ENCODE assay signal across 18 cellular contexts in genomic region chr4:84915396-84915780, GRCh38. TPM values are rescaled to one million over a fixed set of nuclear protein-coding genes. Genes with fewer than 3 reads are reported as not detected.
A peak's percentile ranks its signal among the peaks of the same experiment; 100 is the strongest.
DNase-seq lines count a peak whose midpoint lies in the region; ATAC-seq and TF ChIP-seq lines count a peak whose summit lies in the region.
"Had no signal": no experiment of that assay in that cellular context is flagged by ENCODE, and none has a peak within 500 bp of the region (broad histone marks: within the 10 kb centered on the region; RNA-seq: fewer than 3 reads in every experiment).

No MANE protein-coding gene starts in this region.

- intact Hi-C loops in IMR-90 (cut with micrococcal nuclease): no loop called here

- no peak for TF ChIP-seq RAD21 in IMR-90 (IDR thresholded peaks at IDR 0.05; ENCODE audit: low read length)

- no peak overlapping the region for H4K8ac ChIP-seq in IMR-90 (ENCODE audit: low read depth in 2 of 2, low read length in 2 of 2)

- TF ChIP-seq CTCF in IMR-90 (conservative IDR thresholded peaks at IDR 0.05; ENCODE audit: low read depth, low read length): no peak
- no peak for TF ChIP-seq CTCF in brain (conservative IDR thresholded peaks at IDR 0.05)

- H3K14ac ChIP-seq in IMR-90 (replicated peaks; ENCODE audit: low read depth, low read length): no peak overlapping the region

- DNase-seq in IMR-90 (peak; percentile 16), iris pigment epithelial cell (ENCODE audit: low read depth) (peak; percentile 17), superior temporal gyrus (ENCODE audit: extremely low spot score) (peak; percentile 63), NCI-H2227 (lab: John Stamatoyannopoulos, UW; ENCODE audit: unreplicated experiment) (no peak), T-helper 17 cell (no peak)
- DNase-seq in activated effector memory CD4-positive, alpha-beta T cell treated with Interleukin-2 at 50 U/mL for 16 hours: no peak
- DNase-seq: activated CD4-positive, CD25-positive, alpha-beta regulatory T cell; activated naive CD8-positive, alpha-beta T cell treated with anti-CD3 and anti-CD28 coated beads, Interleukin-2, amount 50 U/mL, for 24 hours; BE2C; HCEC 1CT; KG1; NCI-H1105; NCI-H69; SIG-M5; sigmoid colon; stimulated activated CD4-positive, alpha-beta T cell treated with anti-CD3 and anti-CD28 coated beads, Interleukin-2, amount 100 ng/mL, for 48 hours had no signal

- peaks cover 0 to 5% (median 2%) of the 10 kb centered on the region in 5 experiments for H3K9me3 Mint-ChIP-seq in brain
- H3K9me3 Mint-ChIP-seq: activated naive CD8-positive, alpha-beta T cell treated with anti-CD3 and anti-CD28 coated beads, Interleukin-2, amount 50 U/mL, for 24 hours had no signal

- H3K4me3 ChIP-seq in IMR-90 (ENCODE audit: insufficient read depth, low read depth, low read length): no peak overlapping the region
- H3K4me3 ChIP-seq: sigmoid colon had no signal

- no peaks in the 10 kb centered on the region for H3K4me1 ChIP-seq in IMR-90 (ENCODE audit: control insufficient read depth, insufficient read depth, low read length)

- H3K36me3 Mint-ChIP-seq in brain (peaks cover 65% of the 10 kb centered on the region), T-helper 17 cell (ENCODE audit: low read depth) (peaks cover 2% of the 10 kb centered on the region)

- no peak overlapping the region for H2BK5ac ChIP-seq in IMR-90 (ENCODE audit: low read depth, low read length, poor library complexity, severe bottlenecking)

- peak overlapping the region in 4 of 5 experiments; percentile 51 to 88 (median 72) for H3K27ac Mint-ChIP-seq in brain
- no peak overlapping the region for H3K27ac Mint-ChIP-seq in T-helper 17 cell
- H3K27ac Mint-ChIP-seq: activated naive CD8-positive, alpha-beta T cell treated with anti-CD3 and anti-CD28 coated beads, Interleukin-2, amount 50 U/mL, for 24 hours had no signal

- no peak overlapping the region for H2BK120ac ChIP-seq in IMR-90 (ENCODE audit: low read depth, low read length)

- H4K91ac ChIP-seq in IMR-90 (ENCODE audit: insufficient read depth, low read depth, low read length): no peak overlapping the region

- peaks cover 27 to 47% of the 10 kb centered on the region in 2 experiments for H3K79me1 ChIP-seq in IMR-90 (ENCODE audit: low read depth in 1 of 2, low read length in 2 of 2)

- H3K27me3 ChIP-seq in IMR-90 (ENCODE audit: control insufficient read depth, insufficient read depth, low read length): no peaks in the 10 kb centered on the region
- H3K27me3 ChIP-seq: BE2C, sigmoid colon had no signal

- H2BK15ac ChIP-seq in IMR-90 (ENCODE audit: low read depth, low read length): no peak overlapping the region

- no peak for TF ChIP-seq POLR2A in IMR-90 (IDR thresholded peaks at IDR 0.05; ENCODE audit: low read depth, low read length)

- no peak overlapping the region for H3K56ac ChIP-seq in IMR-90 (ENCODE audit: extremely low read depth, insufficient read depth, low read length)

- no peak overlapping the region for H3K27ac ChIP-seq in IMR-90 (ENCODE audit: insufficient read depth, low read length)
- H3K27ac ChIP-seq: sigmoid colon had no signal

- H3K18ac ChIP-seq in IMR-90 (ENCODE audit: low read depth, low read length): no peak overlapping the region

- H4K20me1 ChIP-seq in IMR-90 (ENCODE audit: insufficient read depth, low read length): no peaks in the 10 kb centered on the region; the same call in 1 of the 2 replicates

- H3K4ac ChIP-seq in IMR-90 (ENCODE audit: low read depth, low read length): no peak overlapping the region

- H3K27me3 Mint-ChIP-seq in brain (no peaks in the 10 kb centered on the region), T-helper 17 cell (peaks cover 6% of the 10 kb centered on the region)
- H3K27me3 Mint-ChIP-seq: activated naive CD8-positive, alpha-beta T cell treated with anti-CD3 and anti-CD28 coated beads, Interleukin-2, amount 50 U/mL, for 24 hours had no signal

- H2BK20ac ChIP-seq in IMR-90 (ENCODE audit: low read depth, low read length): no peak overlapping the region

- no peak overlapping the region for H3K23ac ChIP-seq in IMR-90 (ENCODE audit: low read depth, low read length)

- H3K36me3 ChIP-seq in IMR-90 (ENCODE audit: control insufficient read depth, insufficient read depth, low read length): peaks cover 3% of the 10 kb centered on the region; the same call in 1 of the 2 replicates
- H3K36me3 ChIP-seq: BE2C, sigmoid colon had no signal

- no TSS peak for BruUV-seq in IMR-90 (replicated peaks; lab: Mats Ljungman, UMichigan)

- H2AFZ ChIP-seq in IMR-90 (replicated peaks; ENCODE audit: low read length, poor library complexity): no peak overlapping the region

- H3K9me3 ChIP-seq in IMR-90 (ENCODE audit: control insufficient read depth, insufficient read depth, low read length) (no peaks in the 10 kb centered on the region), T-helper 17 cell (ENCODE audit: control insufficient read depth, low read length, poor library complexity, severe bottlenecking) (no peaks in the 10 kb centered on the region)
- H3K9me3 ChIP-seq: BE2C, sigmoid colon had no signal

- H3K4me1 Mint-ChIP-seq in brain (peaks cover 48% of the 10 kb centered on the region), T-helper 17 cell (no peaks in the 10 kb centered on the region)
- H3K4me1 Mint-ChIP-seq: activated naive CD8-positive, alpha-beta T cell treated with anti-CD3 and anti-CD28 coated beads, Interleukin-2, amount 50 U/mL, for 24 hours had no signal

- H2AK5ac ChIP-seq in IMR-90 (ENCODE audit: low read depth, low read length): no peak overlapping the region

- no peak overlapping the region for H3K4me2 ChIP-seq in IMR-90 (ENCODE audit: low read depth, low read length)

- no peak overlapping the region for H3K9ac ChIP-seq in IMR-90 (ENCODE audit: low read depth, low read length)

- ATAC-seq in IMR-90 (ENCODE audit: low read depth) (peak; percentile 63), GM21423 (IDR thresholded peaks at IDR 0.05; ENCODE audit: unreplicated experiment) (no peak), T-helper 17 cell (no peak)
- ATAC-seq: activated naive CD8-positive, alpha-beta T cell treated with anti-CD3 and anti-CD28 coated beads, Interleukin-2, amount 50 U/mL, for 24 hours had no signal

- in situ Hi-C loops in IMR-90 (cut with MboI; ENCODE audit: low sequenced_read_pairs): no loop called here

- no peak overlapping the region for H2AK9ac ChIP-seq in IMR-90 (replicated peaks; ENCODE audit: low read depth, low read length, poor library complexity)

- H3K4me3 Mint-ChIP-seq in brain (peak overlapping the region in 2 of 5 experiments; percentile 40 to 78), T-helper 17 cell (no peak overlapping the region)
- H3K4me3 Mint-ChIP-seq: activated naive CD8-positive, alpha-beta T cell treated with anti-CD3 and anti-CD28 coated beads, Interleukin-2, amount 50 U/mL, for 24 hours had no signal

- no peaks in the 10 kb centered on the region for H3K9me1 ChIP-seq in IMR-90 (ENCODE audit: insufficient read depth, low read length)

- CTCF ChIA-PET in IMR-90 (lab: Yijun Ruan, JAX): interaction anchor here (0.6 kb wide), 1 partner anchor 109 kb away, joined by 5 read pairs; no protein-coding TSS in a partner anchor

- no peak overlapping the region for H4K5ac ChIP-seq in IMR-90 (ENCODE audit: low read depth, low read length)

- POLR2A ChIA-PET in IMR-90 (lab: Charles Lee; ENCODE audit: unreplicated experiment): no interaction called here

- dilution Hi-C loops in IMR-90 (cut with HindIII; ENCODE audit: low sequenced_read_pairs, unreplicated experiment): no loop called here

TF ChIP-seq in IMR-90, 13 proteins besides CTCF, POLR2A, EP300 and RAD21:
- TF ChIP-seq CEBPB (IDR thresholded peaks at IDR 0.05; ENCODE audit: low read depth, low read length) (no peak), CHD1 (IDR thresholded peaks at IDR 0.05; ENCODE audit: low read depth, low read length) (no peak), BHLHE40 (IDR thresholded peaks at IDR 0.05; ENCODE audit: low read depth, low read length) (no peak), ELK1 (IDR thresholded peaks at IDR 0.05; ENCODE audit: borderline replicate concordance, low read depth, low read length) (no peak), NFE2L2 (IDR thresholded peaks at IDR 0.05; ENCODE audit: low read depth, low read length) (no peak), MAFK (IDR thresholded peaks at IDR 0.05; ENCODE audit: low read depth, low read length) (no peak), RFX5 (IDR thresholded peaks at IDR 0.05; ENCODE audit: low read depth, low read length) (no peak), RCOR1 (IDR thresholded peaks at IDR 0.05; ENCODE audit: insufficient replicate concordance, low read length) (no peak), SMC3 (IDR thresholded peaks at IDR 0.05; ENCODE audit: low read depth, low read length) (no peak), MXI1 (IDR thresholded peaks at IDR 0.05; ENCODE audit: borderline replicate concordance, low read depth, low read length) (no peak), FOS (IDR thresholded peaks at IDR 0.05; ENCODE audit: low read depth, low read length) (no peak), MAZ (IDR thresholded peaks at IDR 0.05; ENCODE audit: borderline replicate concordance, low read depth, low read length) (no peak)
- TF ChIP-seq, protein P1, sequence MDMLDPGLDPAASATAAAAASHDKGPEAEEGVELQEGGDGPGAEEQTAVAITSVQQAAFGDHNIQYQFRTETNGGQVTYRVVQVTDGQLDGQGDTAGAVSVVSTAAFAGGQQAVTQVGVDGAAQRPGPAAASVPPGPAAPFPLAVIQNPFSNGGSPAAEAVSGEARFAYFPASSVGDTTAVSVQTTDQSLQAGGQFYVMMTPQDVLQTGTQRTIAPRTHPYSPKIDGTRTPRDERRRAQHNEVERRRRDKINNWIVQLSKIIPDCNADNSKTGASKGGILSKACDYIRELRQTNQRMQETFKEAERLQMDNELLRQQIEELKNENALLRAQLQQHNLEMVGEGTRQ (IDR thresholded peaks at IDR 0.05; ENCODE audit: low read depth, low read length): no peak

RNA-seq across cellular contexts. Expression of gene WDFY3, which starts 51.1 kb away (rescaled TPM):
- 58.1 and 59.7 TPM in 2 replicates for total RNA-seq in IMR-90 (2012; rRNA removed)
- 11.5 and 12.5 TPM in 2 replicates for polyA plus RNA-seq in IMR-90 (2012; rRNA removed)
- polyA plus RNA-seq in IMR-90 (2012; cell fraction: cytosol; rRNA removed): 6.8 and 9.3 TPM in 2 replicates
- 18.3 and 31.6 TPM in 2 replicates for polyA plus RNA-seq in IMR-90 (2012; cell fraction: nucleus; rRNA removed; ENCODE audit: low replicate concordance)
- 10.9 TPM for polyA plus RNA-seq in brain (ENCODE audit: insufficient read depth, low read depth, low replicate concordance)
- 1 to 10 TPM; 2.4 to 2.6 TPM for total RNA-seq in T-helper 17 cell

Comparison
In these comparisons a context has a peak if more than half of its experiments do, and no peak if none do; other contexts are left out.
1. DNase-seq: peak in IMR-90 (single experiment), iris pigment epithelial cell (single experiment) and superior temporal gyrus (single experiment); none in NCI-H2227 (single experiment), activated effector memory CD4-positive, alpha-beta T cell treated with Interleukin-2 at 50 U/mL for 16 hours (single experiment) and T-helper 17 cell (0 of 3).
2. RNA of gene WDFY3, which starts 51.1 kb away (total RNA-seq): 58.1 to 59.7 TPM in IMR-90; 2.4 to 2.6 TPM in T-helper 17 cell; every median in the first group is over 10 times any median in the second.